In the genomic region with DNA sequence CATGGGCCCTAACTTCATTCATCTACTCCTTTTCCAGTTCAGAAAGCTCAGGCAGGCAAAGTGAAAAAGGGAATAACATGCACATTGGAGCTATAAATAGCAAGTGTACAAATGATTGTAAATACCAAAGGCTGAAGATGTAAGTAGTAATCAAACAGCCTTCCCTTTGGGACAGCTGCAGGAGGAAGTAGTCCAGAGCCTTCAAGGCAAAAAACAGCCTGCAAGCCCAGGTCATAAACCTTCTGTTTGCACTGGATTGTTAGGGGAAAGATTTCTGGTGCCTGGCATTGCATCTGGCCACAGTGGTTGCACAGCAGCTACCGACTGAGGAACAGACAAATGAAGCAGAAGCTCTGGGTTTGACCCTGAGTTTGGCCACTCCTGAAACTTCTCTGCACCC, we compare ENCODE assay signal across 16 cellular contexts.
DNase-seq lines count a peak whose midpoint lies in the region; ATAC-seq and TF ChIP-seq lines count a peak whose summit lies in the region.
"Had no signal": no experiment of that assay in that cellular context is flagged by ENCODE, and none has a peak within 500 bp of the region (broad histone marks: within the 10 kb centered on the region; RNA-seq: fewer than 3 reads in every experiment).

No MANE protein-coding gene starts in this region.

- peaks cover 5% of the 10 kb centered on the region for H3K9me3 Mint-ChIP-seq in WTC11

- H2BK12ac ChIP-seq in mesenchymal stem cell (ENCODE audit: low read length in 2 of 2) = no peak overlapping the region

- no peaks in the 10 kb centered on the region for H3K9me3 ChIP-seq in mesenchymal stem cell (ENCODE audit: control insufficient read depth, low read length)

- no peaks in the 10 kb centered on the region for H3K27me3 Mint-ChIP-seq in WTC11 (ENCODE audit: low read depth)
- H3K27me3 Mint-ChIP-seq: CD8-positive, alpha-beta memory T cell had no signal

- H3K4ac ChIP-seq in mesenchymal stem cell (ENCODE audit: low read depth in 1 of 2, low read length in 2 of 2) = no peak overlapping the region

- no peak overlapping the region for H2BK120ac ChIP-seq in mesenchymal stem cell (ENCODE audit: low read depth, low read length)

- H3K4me2 ChIP-seq in mesenchymal stem cell (ENCODE audit: low read length, poor library complexity, severe bottlenecking) = no peak overlapping the region

- H3K27ac ChIP-seq in mesenchymal stem cell (ENCODE audit: low read length, poor library complexity, severe bottlenecking) = no peak overlapping the region
- H3K27ac ChIP-seq: SK-N-MC had no signal

- CTCF ChIA-PET in WTC11 (lab: Charles Lee) = no interaction called here

- H3K36me3 Mint-ChIP-seq in WTC11 = no peaks in the 10 kb centered on the region; the same call in 1 of the 2 replicates
- H3K36me3 Mint-ChIP-seq: CD8-positive, alpha-beta memory T cell had no signal

- no peaks in the 10 kb centered on the region for H3K36me3 ChIP-seq in mesenchymal stem cell (ENCODE audit: control insufficient read depth in 1 of 2, insufficient read depth in 2 of 2, low read depth in 1 of 2, low read length in 2 of 2)

- WGBS in mesenchymal stem cell = 7% methylated on average over 1 of the region's 1 CpG

- ATAC-seq in WTC11 (no peak), GM21723 (IDR thresholded peaks at IDR 0.05; ENCODE audit: unreplicated experiment) (no peak)
- no peak for ATAC-seq in stimulated activated naive CD8-positive, alpha-beta T cell treated with anti-CD3 and anti-CD28 coated beads, Interleukin-15, Interleukin-2, amounts not matched to agents 100 U/mL and 50 U/mL, for 24 hours
- ATAC-seq: K562 had no signal

- H2AFZ ChIP-seq in mesenchymal stem cell (ENCODE audit: low read depth, low read length) = peak overlapping the region; percentile 69

- no peak overlapping the region for H2BK5ac ChIP-seq in mesenchymal stem cell (ENCODE audit: low read depth, low read length, poor library complexity, severe bottlenecking)

- H2BK15ac ChIP-seq in mesenchymal stem cell (ENCODE audit: low read depth, poor library complexity, severe bottlenecking) = no peak overlapping the region

- DNase-seq in ELF-1 (ENCODE audit: low read depth, low spot score) (peak; percentile 14), WTC11 (ENCODE audit: low spot score) (no peak), mesenchymal stem cell (peak; percentile 42), NCI-H187 (lab: John Stamatoyannopoulos, UW) (no peak), islet precursor cell (no peak)
- no peak for DNase-seq in stimulated activated naive CD8-positive, alpha-beta T cell treated with anti-CD3 and anti-CD28 coated beads, Interleukin-15, Interleukin-2, amounts not matched to agents 100 U/mL and 50 U/mL, for 24 hours
- DNase-seq: C1 segment of cervical spinal cord; CD8-positive, alpha-beta memory T cell; EL; NCI-H1694 treated with DMSO at 0.1 percent for 48 hours; NCI-H2227 treated with DMSO at 0.1 percent for 48 hours; NCI-H524; SHP77 had no signal

- no peak overlapping the region for H3K27ac Mint-ChIP-seq in WTC11
- H3K27ac Mint-ChIP-seq: CD8-positive, alpha-beta memory T cell had no signal

- H4K8ac ChIP-seq in mesenchymal stem cell (ENCODE audit: low read length) = peak overlapping the region; percentile 23

- no peak overlapping the region for H4K91ac ChIP-seq in mesenchymal stem cell (ENCODE audit: low read length)

- no peak overlapping the region for H3K23ac ChIP-seq in mesenchymal stem cell (ENCODE audit: low read length in 2 of 2)

- no peaks in the 10 kb centered on the region for H3K27me3 ChIP-seq in mesenchymal stem cell (ENCODE audit: control insufficient read depth in 1 of 2, insufficient read depth in 1 of 2, low read length in 2 of 2)

- no peaks in the 10 kb centered on the region for H3K79me1 ChIP-seq in mesenchymal stem cell (replicated peaks; ENCODE audit: low read length, poor library complexity, severe bottlenecking)

- TF ChIP-seq CTCF in WTC11 (IDR thresholded peaks at IDR 0.05) = no peak

- no peak overlapping the region for H3K14ac ChIP-seq in mesenchymal stem cell (ENCODE audit: low read length in 2 of 2)

- no peak overlapping the region for H3K4me3 ChIP-seq in mesenchymal stem cell (ENCODE audit: insufficient read depth in 1 of 2, low read depth in 1 of 2, low read length in 2 of 2)
- H3K4me3 ChIP-seq: K562, SK-N-MC had no signal

- no peak overlapping the region for H2AK5ac ChIP-seq in mesenchymal stem cell (ENCODE audit: low read length, severe bottlenecking)

- POLR2A ChIA-PET in WTC11 (lab: Charles Lee) = interaction anchor here (1.1 kb wide), 1 partner anchor 91 kb away, joined by 3 read pairs; no protein-coding TSS in a partner anchor

- no peak overlapping the region for H3K9ac ChIP-seq in mesenchymal stem cell (ENCODE audit: low read length)

- H3K4me1 ChIP-seq in mesenchymal stem cell (ENCODE audit: control insufficient read depth, insufficient read depth, low read depth, low read length) = no peaks in the 10 kb centered on the region

- no peak overlapping the region for H3K4me3 Mint-ChIP-seq in WTC11
- H3K4me3 Mint-ChIP-seq: CD8-positive, alpha-beta memory T cell had no signal

- H3K18ac ChIP-seq in mesenchymal stem cell (ENCODE audit: low read depth in 1 of 2, low read length in 2 of 2) = no peak overlapping the region

- peaks cover 2% of the 10 kb centered on the region; the same call in 1 of the 2 replicates for H3K4me1 Mint-ChIP-seq in WTC11
- H3K4me1 Mint-ChIP-seq: CD8-positive, alpha-beta memory T cell had no signal

TF ChIP-seq in WTC11, 78 proteins besides CTCF, POLR2A, EP300 and RAD21:
- TF ChIP-seq GABPB1 (CRISPR knock-in tag; IDR thresholded peaks at IDR 0.05) (no peak), ERG (CRISPR knock-in tag; IDR thresholded peaks at IDR 0.05) (no peak), RORB (CRISPR knock-in tag; IDR thresholded peaks at IDR 0.05) (0 out of 2 replicates have a peak, but pooled peaks have one; percentile 27), IRF2 (CRISPR knock-in tag; IDR thresholded peaks at IDR 0.05; ENCODE audit: borderline replicate concordance, low read depth) (no peak), TP53 (CRISPR knock-in tag; IDR thresholded peaks at IDR 0.05) (no peak), CREB1 (CRISPR knock-in tag; IDR thresholded peaks at IDR 0.05) (no peak), ZMAT4 (CRISPR knock-in tag; IDR thresholded peaks at IDR 0.05) (no peak)

Comparison
In these comparisons a context has a peak if more than half of its experiments do, and no peak if none do; other contexts are left out.
1. DNase-seq: peak in ELF-1 (single experiment) and mesenchymal stem cell (single experiment); none in WTC11 (single experiment), stimulated activated naive CD8-positive, alpha-beta T cell treated with anti-CD3 and anti-CD28 coated beads, Interleukin-15, Interleukin-2, amounts not matched to agents 100 U/mL and 50 U/mL, for 24 hours (single experiment), NCI-H187 (0 of 2) and islet precursor cell (single experiment).